In genomic region chr6:117906905-117907599, GRCh38 we compare ENCODE assay signal across 8 cellular contexts. TPM values are rescaled to one million over a fixed set of nuclear protein-coding genes. Genes with fewer than 3 reads are reported as not detected.
DNase-seq lines count a peak whose midpoint lies in the region; ATAC-seq and TF ChIP-seq lines count a peak whose summit lies in the region.

TSS of gene SLC35F1 (plus strand) at chr6:117907264.

- ATAC-seq in GM21447 (IDR thresholded peaks at IDR 0.05; ENCODE audit: unreplicated experiment): peak; percentile 79

- H3K4me1 Mint-ChIP-seq in endodermal cell: peaks cover 11% of the 10 kb centered on the region

- H3K36me3 ChIP-seq in endodermal cell (ENCODE audit: control insufficient read depth, insufficient read depth, low read length) (no peaks in the 10 kb centered on the region), mesodermal cell (ENCODE audit: control insufficient read depth, insufficient read depth, low read length) (no peaks in the 10 kb centered on the region)

- H3K4me3 ChIP-seq in endodermal cell (ENCODE audit: low read length): peak within 1 kb of the TSS; percentile 81
- peak within 1 kb of the TSS; percentile 64 for H3K4me3 ChIP-seq in mesodermal cell (ENCODE audit: extremely low read depth, insufficient read depth, low read length, poor library complexity, severe bottlenecking)

- H3K4me1 ChIP-seq in endodermal cell (ENCODE audit: control insufficient read depth, insufficient read depth, low read length): no peaks in the 10 kb centered on the region
- H3K4me1 ChIP-seq in mesodermal cell (ENCODE audit: control insufficient read depth, insufficient read depth, low read length, poor library complexity, severe bottlenecking): no peaks in the 10 kb centered on the region

- 0% methylated on average over 15 to 88 of the region's 88 CpGs for WGBS in endodermal cell (ENCODE audit: insufficient coverage in 1 of 2, insufficient read length in 1 of 2), 2 experiments
- WGBS in mesodermal cell (ENCODE audit: insufficient coverage in 2 of 2), 2 experiments: 0 to 1% methylated on average over 25 to 71 of the region's 88 CpGs

- H3K27ac Mint-ChIP-seq in endodermal cell: no peak within 1 kb of the TSS

- H3K9ac ChIP-seq in endodermal cell (ENCODE audit: extremely low read depth, low read length, poor library complexity, severe bottlenecking): no peak within 1 kb of the TSS

- peak within 1 kb of the TSS; percentile 43 for H3K27ac ChIP-seq in VCaP
- H3K27ac ChIP-seq in endodermal cell (ENCODE audit: low read depth, low read length): peak within 1 kb of the TSS; percentile 83
- peak within 1 kb of the TSS; percentile 53 for H3K27ac ChIP-seq in mesodermal cell (ENCODE audit: low read depth, low read length, severe bottlenecking)
- H3K27ac ChIP-seq in substantia nigra (ENCODE audit: low read depth, low read length, poor library complexity, severe bottlenecking): no peak within 1 kb of the TSS

- peaks cover 34% of the 10 kb centered on the region for H3K27me3 ChIP-seq in endodermal cell (ENCODE audit: control insufficient read depth, insufficient read depth, low read length, poor library complexity, severe bottlenecking)

- no peaks in the 10 kb centered on the region for H3K9me3 Mint-ChIP-seq in endodermal cell

- DNase-seq in GM03348 (ENCODE audit: low spot score): peak; percentile 60
- peak; percentile 44 for DNase-seq in HuH-7.5 (ENCODE audit: low spot score)
- peak; percentile 94 for DNase-seq in endodermal cell
- peak in 43 of 49 donors; percentile 6 to 73 (median 44) for DNase-seq in substantia nigra (lab: John Stamatoyannopoulos, UW)
- no peak for DNase-seq in kidney glomerular epithelial cell (lab: John Stamatoyannopoulos, UW)

- peaks cover 50% of the 10 kb centered on the region for H3K27me3 Mint-ChIP-seq in endodermal cell (ENCODE audit: insufficient read depth)

- H3K36me3 Mint-ChIP-seq in endodermal cell (ENCODE audit: low read depth): no peaks in the 10 kb centered on the region

- H3K9me3 ChIP-seq in endodermal cell (ENCODE audit: control insufficient read depth, low read length) (no peaks in the 10 kb centered on the region), mesodermal cell (ENCODE audit: control insufficient read depth, low read length) (no peaks in the 10 kb centered on the region)

- H3K4me3 Mint-ChIP-seq in endodermal cell: peak within 1 kb of the TSS; percentile 66

- peak; percentile 89 for TF ChIP-seq CTCF in VCaP (conservative IDR thresholded peaks at IDR 0.05)
- TF ChIP-seq CTCF in endodermal cell (conservative IDR thresholded peaks at IDR 0.05): peak; percentile 75

RNA-seq across cellular contexts. Expression of gene SLC35F1, which starts in this region (rescaled TPM):
- 10 to 100 TPM in 1 of 2 donors, 1 to 10 TPM in 1; 6.7 to 12.8 TPM for total RNA-seq in endodermal cell
- polyA plus RNA-seq in endodermal cell (2013, experiment 1 of 2): 38.1 TPM
- 39.8 TPM for polyA plus RNA-seq in endodermal cell (2013, experiment 2 of 2)
- 19.2 TPM for polyA plus RNA-seq in mesodermal cell (2013, experiment 1 of 2)
- 15.4 TPM for polyA plus RNA-seq in mesodermal cell (2013, experiment 2 of 2)
